21 cellular contexts compared by ENCODE assay signal in the genomic region with DNA sequence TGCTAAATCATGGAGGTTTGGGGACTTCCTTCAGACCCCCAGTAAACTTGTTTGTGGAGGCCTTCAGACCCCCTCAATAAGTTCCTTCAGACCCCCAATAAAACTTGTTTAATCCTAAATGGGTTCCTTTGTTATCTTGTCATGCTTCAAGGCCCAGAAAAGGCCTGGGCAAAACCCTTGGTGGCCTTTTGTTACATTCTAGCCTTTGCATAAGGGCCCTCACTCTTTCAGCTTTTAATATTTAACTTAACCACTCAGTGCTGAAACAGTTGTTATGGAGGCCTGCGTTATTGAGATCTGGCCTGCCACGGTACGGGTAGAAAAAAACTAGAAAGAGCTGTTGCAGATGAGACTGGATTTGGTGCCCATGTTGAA. TPM values are rescaled to one million over a fixed set of nuclear protein-coding genes. Genes with fewer than 3 reads are reported as not detected.
DNase-seq lines count a peak whose midpoint lies in the region; ATAC-seq and TF ChIP-seq lines count a peak whose summit lies in the region.
"Had no signal": no experiment of that assay in that cellular context is flagged by ENCODE, and none has a peak within 500 bp of the region (broad histone marks: within the 10 kb centered on the region; RNA-seq: fewer than 3 reads in every experiment).

No MANE protein-coding gene starts in this region.

- no peak for ATAC-seq in activated naive CD8-positive, alpha-beta T cell treated with anti-CD3 and anti-CD28 coated beads, Interleukin-2, amount 50 U/mL, for 24 hours
- ATAC-seq in WTC11 (no peak), GM19397 (IDR thresholded peaks at IDR 0.05; ENCODE audit: unreplicated experiment) (no peak), HG03571 (IDR thresholded peaks at IDR 0.05; ENCODE audit: unreplicated experiment) (no peak)
- ATAC-seq in stimulated activated effector memory CD8-positive, alpha-beta T cell treated with anti-CD3 and anti-CD28 coated beads, Interleukin-12 subunit alpha, Interleukin-12 subunit beta, amount 100 ng/mL, for 72 hours, result no peak
- ATAC-seq: left cardiac atrium had no signal

- peaks cover 14% of the 10 kb centered on the region for H3K4me1 Mint-ChIP-seq in activated naive CD8-positive, alpha-beta T cell (ENCODE audit: low read depth)
- H3K4me1 Mint-ChIP-seq in activated naive CD8-positive, alpha-beta T cell treated with anti-CD3 and anti-CD28 coated beads, Interleukin-2, amount 50 U/mL, for 24 hours, result peaks cover 25% of the 10 kb centered on the region
- H3K4me1 Mint-ChIP-seq in WTC11, result peaks cover 11% of the 10 kb centered on the region
- peaks cover 29% of the 10 kb centered on the region for H3K4me1 Mint-ChIP-seq in stimulated activated effector memory CD8-positive, alpha-beta T cell treated with anti-CD3 and anti-CD28 coated beads, Interleukin-12 subunit alpha, Interleukin-12 subunit beta, amount 100 ng/mL, for 72 hours

- no peaks in the 10 kb centered on the region for H3K9me3 Mint-ChIP-seq in activated naive CD8-positive, alpha-beta T cell (ENCODE audit: low read depth)
- H3K9me3 Mint-ChIP-seq in activated naive CD8-positive, alpha-beta T cell treated with anti-CD3 and anti-CD28 coated beads, Interleukin-2, amount 50 U/mL, for 24 hours, result no peaks in the 10 kb centered on the region
- no peaks in the 10 kb centered on the region for H3K9me3 Mint-ChIP-seq in WTC11
- H3K9me3 Mint-ChIP-seq in stimulated activated effector memory CD8-positive, alpha-beta T cell treated with anti-CD3 and anti-CD28 coated beads, Interleukin-12 subunit alpha, Interleukin-12 subunit beta, amount 100 ng/mL, for 72 hours, result no peaks in the 10 kb centered on the region
- H3K9me3 Mint-ChIP-seq: activated CD4-positive, alpha-beta T cell treated with anti-CD3 and anti-CD28 coated beads, Interleukin-2, amount 10 ng/mL, durations not matched to agents 7 days and 5 days; dendritic cell treated with granulocyte-macrophage colony-stimulating factor and Interleukin-4, amounts not matched to agents 40 ng/mL and 50 ng/mL, for 4 days had no signal

- no peak for TF ChIP-seq CTCF in WTC11 (IDR thresholded peaks at IDR 0.05)

- H3K27ac Mint-ChIP-seq in activated naive CD8-positive, alpha-beta T cell, result peak overlapping the region; percentile 50
- no peak overlapping the region for H3K27ac Mint-ChIP-seq in activated naive CD8-positive, alpha-beta T cell treated with anti-CD3 and anti-CD28 coated beads, Interleukin-2, amount 50 U/mL, for 24 hours
- H3K27ac Mint-ChIP-seq in WTC11, result peak overlapping the region; percentile 84
- H3K27ac Mint-ChIP-seq in stimulated activated effector memory CD8-positive, alpha-beta T cell treated with anti-CD3 and anti-CD28 coated beads, Interleukin-12 subunit alpha, Interleukin-12 subunit beta, amount 100 ng/mL, for 72 hours, result peak overlapping the region; percentile 44
- H3K27ac Mint-ChIP-seq: activated CD4-positive, alpha-beta T cell treated with anti-CD3 and anti-CD28 coated beads, Interleukin-2, amount 10 ng/mL, durations not matched to agents 7 days and 5 days; dendritic cell treated with granulocyte-macrophage colony-stimulating factor and Interleukin-4, amounts not matched to agents 40 ng/mL and 50 ng/mL, for 4 days had no signal

- H3K4me3 Mint-ChIP-seq in activated naive CD8-positive, alpha-beta T cell, result no peak overlapping the region
- no peak overlapping the region for H3K4me3 Mint-ChIP-seq in activated naive CD8-positive, alpha-beta T cell treated with anti-CD3 and anti-CD28 coated beads, Interleukin-2, amount 50 U/mL, for 24 hours
- no peak overlapping the region for H3K4me3 Mint-ChIP-seq in WTC11
- H3K4me3 Mint-ChIP-seq in stimulated activated effector memory CD8-positive, alpha-beta T cell treated with anti-CD3 and anti-CD28 coated beads, Interleukin-12 subunit alpha, Interleukin-12 subunit beta, amount 100 ng/mL, for 72 hours, result no peak overlapping the region
- H3K4me3 Mint-ChIP-seq: activated CD4-positive, alpha-beta T cell treated with anti-CD3 and anti-CD28 coated beads, Interleukin-2, amount 10 ng/mL, durations not matched to agents 7 days and 5 days; dendritic cell treated with granulocyte-macrophage colony-stimulating factor and Interleukin-4, amounts not matched to agents 40 ng/mL and 50 ng/mL, for 4 days had no signal

- CTCF ChIA-PET in WTC11 (lab: Charles Lee), result no interaction called here

- POLR2A ChIA-PET in WTC11 (lab: Charles Lee), result no interaction called here

- no peak for DNase-seq in activated naive CD8-positive, alpha-beta T cell treated with anti-CD3 and anti-CD28 coated beads, Interleukin-2, amount 50 U/mL, for 24 hours
- no peak for DNase-seq in WTC11 (ENCODE audit: low spot score)
- DNase-seq in stimulated activated effector memory CD8-positive, alpha-beta T cell treated with anti-CD3 and anti-CD28 coated beads, Interleukin-12 subunit alpha, Interleukin-12 subunit beta, amount 100 ng/mL, for 72 hours (ENCODE audit: low spot score in 2 of 2), result no peak
- no peak for DNase-seq in stimulated activated CD4-positive, alpha-beta T cell treated with anti-CD3 and anti-CD28 coated beads, Interleukin-4, amount 100 ng/mL, for 1 hour
- DNase-seq: activated CD4-positive, alpha-beta T cell treated with anti-CD3 and anti-CD28 coated beads, Interleukin-2, amount 10 ng/mL, durations not matched to agents 7 days and 5 days; foreskin melanocyte; KBM-7; left cardiac atrium; NCI-H1930; NCI-H2227 treated with DMSO at 0.1 percent for 48 hours; NCI-H82; occipital lobe; SHP77 treated with DMSO at 0.1 percent for 48 hours had no signal

- H3K27me3 ChIP-seq in layer of hippocampus (ENCODE audit: control insufficient read depth, insufficient read depth, low read length), result no peaks in the 10 kb centered on the region
- H3K27me3 ChIP-seq: BLaER1, breast epithelium, right atrium auricular region had no signal

- no peaks in the 10 kb centered on the region for H3K27me3 Mint-ChIP-seq in activated naive CD8-positive, alpha-beta T cell
- H3K27me3 Mint-ChIP-seq in activated naive CD8-positive, alpha-beta T cell treated with anti-CD3 and anti-CD28 coated beads, Interleukin-2, amount 50 U/mL, for 24 hours, result no peaks in the 10 kb centered on the region
- H3K27me3 Mint-ChIP-seq in WTC11 (ENCODE audit: low read depth), result no peaks in the 10 kb centered on the region
- H3K27me3 Mint-ChIP-seq: activated CD4-positive, alpha-beta T cell treated with anti-CD3 and anti-CD28 coated beads, Interleukin-2, amount 10 ng/mL, durations not matched to agents 7 days and 5 days; dendritic cell treated with granulocyte-macrophage colony-stimulating factor and Interleukin-4, amounts not matched to agents 40 ng/mL and 50 ng/mL, for 4 days had no signal

- peak overlapping the region; percentile 44 for H3K27ac ChIP-seq in layer of hippocampus (ENCODE audit: low read depth, low read length)
- H3K27ac ChIP-seq: BLaER1, breast epithelium had no signal

- H3K36me3 Mint-ChIP-seq in activated naive CD8-positive, alpha-beta T cell, result no peaks in the 10 kb centered on the region
- H3K36me3 Mint-ChIP-seq in activated naive CD8-positive, alpha-beta T cell treated with anti-CD3 and anti-CD28 coated beads, Interleukin-2, amount 50 U/mL, for 24 hours (ENCODE audit: low read depth), result peaks cover 13% of the 10 kb centered on the region
- peaks cover 11% of the 10 kb centered on the region for H3K36me3 Mint-ChIP-seq in WTC11
- peaks cover 57% of the 10 kb centered on the region for H3K36me3 Mint-ChIP-seq in stimulated activated effector memory CD8-positive, alpha-beta T cell treated with anti-CD3 and anti-CD28 coated beads, Interleukin-12 subunit alpha, Interleukin-12 subunit beta, amount 100 ng/mL, for 72 hours

TF ChIP-seq in WTC11, 78 proteins besides CTCF, POLR2A, EP300 and RAD21 (continues in another document):
- no peak for TF ChIP-seq SMAD3 (CRISPR knock-in tag; IDR thresholded peaks at IDR 0.05; ENCODE audit: borderline replicate concordance)
- TF ChIP-seq, protein P1, sequence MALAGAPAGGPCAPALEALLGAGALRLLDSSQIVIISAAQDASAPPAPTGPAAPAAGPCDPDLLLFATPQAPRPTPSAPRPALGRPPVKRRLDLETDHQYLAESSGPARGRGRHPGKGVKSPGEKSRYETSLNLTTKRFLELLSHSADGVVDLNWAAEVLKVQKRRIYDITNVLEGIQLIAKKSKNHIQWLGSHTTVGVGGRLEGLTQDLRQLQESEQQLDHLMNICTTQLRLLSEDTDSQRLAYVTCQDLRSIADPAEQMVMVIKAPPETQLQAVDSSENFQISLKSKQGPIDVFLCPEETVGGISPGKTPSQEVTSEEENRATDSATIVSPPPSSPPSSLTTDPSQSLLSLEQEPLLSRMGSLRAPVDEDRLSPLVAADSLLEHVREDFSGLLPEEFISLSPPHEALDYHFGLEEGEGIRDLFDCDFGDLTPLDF (CRISPR knock-in tag; IDR thresholded peaks at IDR 0.05), result no peak
- TF ChIP-seq, protein P2, sequence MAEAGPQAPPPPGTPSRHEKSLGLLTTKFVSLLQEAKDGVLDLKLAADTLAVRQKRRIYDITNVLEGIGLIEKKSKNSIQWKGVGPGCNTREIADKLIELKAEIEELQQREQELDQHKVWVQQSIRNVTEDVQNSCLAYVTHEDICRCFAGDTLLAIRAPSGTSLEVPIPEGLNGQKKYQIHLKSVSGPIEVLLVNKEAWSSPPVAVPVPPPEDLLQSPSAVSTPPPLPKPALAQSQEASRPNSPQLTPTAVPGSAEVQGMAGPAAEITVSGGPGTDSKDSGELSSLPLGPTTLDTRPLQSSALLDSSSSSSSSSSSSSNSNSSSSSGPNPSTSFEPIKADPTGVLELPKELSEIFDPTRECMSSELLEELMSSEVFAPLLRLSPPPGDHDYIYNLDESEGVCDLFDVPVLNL (CRISPR knock-in tag; IDR thresholded peaks at IDR 0.05; ENCODE audit: borderline replicate concordance, low read depth), result no peak
- no peak for TF ChIP-seq ATF6 (CRISPR knock-in tag; IDR thresholded peaks at IDR 0.05)
- TF ChIP-seq SP1 (CRISPR knock-in tag; conservative IDR thresholded peaks at IDR 0.05), result no peak

RNA-seq across cellular contexts. Expression of gene DYNLRB1, which starts 4.3 kb away (rescaled TPM):
- total RNA-seq in WTC11 (2021), result 99.3 to 126 TPM (median 115 TPM) in 3 replicates

RNA-seq across cellular contexts. Expression of gene MAP1LC3A, which starts 46.6 kb away (rescaled TPM):
- total RNA-seq in WTC11 (2021), result 7.5 to 12.1 TPM (median 11.3 TPM) in 3 replicates
